In genomic region chr5:76402880-76403712, GRCh38 we compare ENCODE assay signal across 1 cellular context.
TF ChIP-seq lines count a peak whose summit lies in the region.

Gene IQGAP2, plus strand, starts transcription at chr5:76403285. Its CDS starts 261 bp downstream, at chr5:76403546.

TF ChIP-seq in HepG2, 621 proteins besides CTCF, POLR2A, EP300 and RAD21 (continued from another document and continues in another):
- no peak for TF ChIP-seq THYN1 (CRISPR knock-in tag; IDR thresholded peaks at IDR 0.05; ENCODE audit: borderline replicate concordance, low read depth)
- no peak for TF ChIP-seq ZNF883 (CRISPR knock-in tag; IDR thresholded peaks at IDR 0.05; ENCODE audit: not compliant biosample characterization)
- TF ChIP-seq ZNF44 (CRISPR knock-in tag; IDR thresholded peaks at IDR 0.05): no peak
- TF ChIP-seq ELF3 (CRISPR knock-in tag; IDR thresholded peaks at IDR 0.05): peak; percentile 74
- TF ChIP-seq TEF (CRISPR knock-in tag; IDR thresholded peaks at IDR 0.05): no peak
- TF ChIP-seq HNF1A (IDR thresholded peaks at IDR 0.05; ENCODE audit: low read depth): no peak
- TF ChIP-seq HNF1A (CRISPR knock-in tag; IDR thresholded peaks at IDR 0.05; ENCODE audit: borderline replicate concordance): peak; percentile 55; the same call in 1 of the 2 replicates
- peak; percentile 90 for TF ChIP-seq ZSCAN29 (CRISPR knock-in tag; conservative IDR thresholded peaks at IDR 0.05)
- peak; percentile 69 for TF ChIP-seq BORCS8-MEF2B (CRISPR knock-in tag; IDR thresholded peaks at IDR 0.05)
- TF ChIP-seq HMG20A (CRISPR knock-in tag; IDR thresholded peaks at IDR 0.05; ENCODE audit: borderline replicate concordance): 0 out of 2 replicates have a peak, but pooled peaks have one; percentile 60
- no peak for TF ChIP-seq ETS1 (CRISPR knock-in tag; IDR thresholded peaks at IDR 0.05)
- 0 out of 2 replicates have a peak, but pooled peaks have one; percentile 28 for TF ChIP-seq ZNF274 (CRISPR knock-in tag; IDR thresholded peaks at IDR 0.05)
- TF ChIP-seq ZNF784 (CRISPR knock-in tag; IDR thresholded peaks at IDR 0.05; ENCODE audit: borderline replicate concordance): no peak
- no peak; the same call in 1 of the 2 replicates for TF ChIP-seq ZNF747 (CRISPR knock-in tag; IDR thresholded peaks at IDR 0.05; ENCODE audit: borderline replicate concordance)
- no peak for TF ChIP-seq HMGXB3 (CRISPR knock-in tag; IDR thresholded peaks at IDR 0.05; ENCODE audit: borderline replicate concordance)
- no peak for TF ChIP-seq ZNF781 (CRISPR knock-in tag; IDR thresholded peaks at IDR 0.05; ENCODE audit: borderline replicate concordance, not compliant biosample characterization)
- TF ChIP-seq ETV5 (CRISPR knock-in tag; IDR thresholded peaks at IDR 0.05; ENCODE audit: borderline replicate concordance): 0 out of 2 replicates have a peak, but pooled peaks have one; percentile 27
- peak; percentile 64; the same call in 1 of the 2 replicates for TF ChIP-seq ZBTB42 (CRISPR knock-in tag; IDR thresholded peaks at IDR 0.05)
- no peak for TF ChIP-seq GLI4 (CRISPR knock-in tag; IDR thresholded peaks at IDR 0.05; ENCODE audit: borderline replicate concordance)
- TF ChIP-seq ZNF615 (CRISPR knock-in tag; IDR thresholded peaks at IDR 0.05; ENCODE audit: borderline replicate concordance): no peak
- TF ChIP-seq ZGPAT (CRISPR knock-in tag; IDR thresholded peaks at IDR 0.05): peak; percentile 89; the same call in 1 of the 2 replicates
- TF ChIP-seq NR1H2 (CRISPR knock-in tag; IDR thresholded peaks at IDR 0.05; ENCODE audit: borderline replicate concordance, low read depth): no peak
- TF ChIP-seq FOXO4 (CRISPR knock-in tag; conservative IDR thresholded peaks at IDR 0.05): no peak
- no peak for TF ChIP-seq EZH2 (conservative IDR thresholded peaks at IDR 0.05; ENCODE audit: low read depth, low read length)
- TF ChIP-seq ZFP36L1 (CRISPR knock-in tag; IDR thresholded peaks at IDR 0.05): peak; percentile 55; the same call in 1 of the 2 replicates
- no peak for TF ChIP-seq ZNF275 (CRISPR knock-in tag; IDR thresholded peaks at IDR 0.05; ENCODE audit: borderline replicate concordance)
- no peak for TF ChIP-seq ZNF841 (CRISPR knock-in tag; IDR thresholded peaks at IDR 0.05; ENCODE audit: borderline replicate concordance)
- peak; percentile 74; the same call in 1 of the 2 replicates for TF ChIP-seq SP4 (CRISPR knock-in tag; IDR thresholded peaks at IDR 0.05)
- no peak for TF ChIP-seq RFXANK (CRISPR knock-in tag; IDR thresholded peaks at IDR 0.05)
- TF ChIP-seq ZNF280B (CRISPR knock-in tag; IDR thresholded peaks at IDR 0.05; ENCODE audit: borderline replicate concordance): no peak
- TF ChIP-seq ATAD3A (CRISPR knock-in tag; IDR thresholded peaks at IDR 0.05): no peak
- no peak for TF ChIP-seq ZNF674 (CRISPR knock-in tag; IDR thresholded peaks at IDR 0.05; ENCODE audit: low read depth)
- no peak for TF ChIP-seq TRIM24 (CRISPR knock-in tag; IDR thresholded peaks at IDR 0.05)
- no peak for TF ChIP-seq RFXAP (CRISPR knock-in tag; IDR thresholded peaks at IDR 0.05; ENCODE audit: borderline replicate concordance)
- no peak for TF ChIP-seq ATF3 (CRISPR knock-in tag; IDR thresholded peaks at IDR 0.05)
- TF ChIP-seq NR2F6 (IDR thresholded peaks at IDR 0.05): no peak
- TF ChIP-seq NR2F6 (CRISPR knock-in tag; IDR thresholded peaks at IDR 0.05): peak; percentile 61
- TF ChIP-seq NFE2L2 (IDR thresholded peaks at IDR 0.05; ENCODE audit: low read length): no peak
- TF ChIP-seq TSC22D2 (CRISPR knock-in tag; IDR thresholded peaks at IDR 0.05; ENCODE audit: borderline replicate concordance): no peak; the same call in 1 of the 2 replicates
